ENCODE assay signal across 1 cellular context in genomic region chr12:6927999-6928702, GRCh38.
TF ChIP-seq lines count a peak whose summit lies in the region.

No MANE protein-coding gene starts in this region.

TF ChIP-seq in SK-N-SH, 30 proteins besides CTCF, POLR2A, EP300 and RAD21 (continued from another document):
- TF ChIP-seq, protein P1, sequence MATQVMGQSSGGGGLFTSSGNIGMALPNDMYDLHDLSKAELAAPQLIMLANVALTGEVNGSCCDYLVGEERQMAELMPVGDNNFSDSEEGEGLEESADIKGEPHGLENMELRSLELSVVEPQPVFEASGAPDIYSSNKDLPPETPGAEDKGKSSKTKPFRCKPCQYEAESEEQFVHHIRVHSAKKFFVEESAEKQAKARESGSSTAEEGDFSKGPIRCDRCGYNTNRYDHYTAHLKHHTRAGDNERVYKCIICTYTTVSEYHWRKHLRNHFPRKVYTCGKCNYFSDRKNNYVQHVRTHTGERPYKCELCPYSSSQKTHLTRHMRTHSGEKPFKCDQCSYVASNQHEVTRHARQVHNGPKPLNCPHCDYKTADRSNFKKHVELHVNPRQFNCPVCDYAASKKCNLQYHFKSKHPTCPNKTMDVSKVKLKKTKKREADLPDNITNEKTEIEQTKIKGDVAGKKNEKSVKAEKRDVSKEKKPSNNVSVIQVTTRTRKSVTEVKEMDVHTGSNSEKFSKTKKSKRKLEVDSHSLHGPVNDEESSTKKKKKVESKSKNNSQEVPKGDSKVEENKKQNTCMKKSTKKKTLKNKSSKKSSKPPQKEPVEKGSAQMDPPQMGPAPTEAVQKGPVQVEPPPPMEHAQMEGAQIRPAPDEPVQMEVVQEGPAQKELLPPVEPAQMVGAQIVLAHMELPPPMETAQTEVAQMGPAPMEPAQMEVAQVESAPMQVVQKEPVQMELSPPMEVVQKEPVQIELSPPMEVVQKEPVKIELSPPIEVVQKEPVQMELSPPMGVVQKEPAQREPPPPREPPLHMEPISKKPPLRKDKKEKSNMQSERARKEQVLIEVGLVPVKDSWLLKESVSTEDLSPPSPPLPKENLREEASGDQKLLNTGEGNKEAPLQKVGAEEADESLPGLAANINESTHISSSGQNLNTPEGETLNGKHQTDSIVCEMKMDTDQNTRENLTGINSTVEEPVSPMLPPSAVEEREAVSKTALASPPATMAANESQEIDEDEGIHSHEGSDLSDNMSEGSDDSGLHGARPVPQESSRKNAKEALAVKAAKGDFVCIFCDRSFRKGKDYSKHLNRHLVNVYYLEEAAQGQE (IDR thresholded peaks at IDR 0.05; ENCODE audit: low read depth, low read length), result no peak
